18 cellular contexts compared by ENCODE assay signal in the genomic region with DNA sequence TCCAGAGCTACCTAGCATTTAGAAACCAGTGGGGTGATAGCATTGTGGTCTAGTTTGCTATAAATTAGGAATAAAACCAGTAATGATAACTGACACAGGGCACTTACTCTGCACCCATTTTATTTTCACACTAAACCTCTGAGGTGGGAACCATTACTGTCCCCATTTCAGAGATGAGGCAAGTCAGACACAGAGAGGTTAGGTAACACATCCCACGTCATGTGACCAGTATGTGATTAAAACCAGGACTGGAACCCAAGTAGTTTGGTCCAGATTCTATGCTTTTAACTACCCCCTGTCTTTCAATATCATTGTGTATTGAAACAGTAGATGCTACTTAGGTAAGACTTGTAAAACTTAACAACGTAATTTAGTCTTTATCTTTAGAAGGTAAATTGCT.
DNase-seq lines count a peak whose midpoint lies in the region; ATAC-seq, FAIRE-seq and TF ChIP-seq lines count a peak whose summit lies in the region.
"Had no signal": no experiment of that assay in that cellular context is flagged by ENCODE, and none has a peak within 500 bp of the region (broad histone marks: within the 10 kb centered on the region; RNA-seq: fewer than 3 reads in every experiment).

No MANE protein-coding gene starts in this region.

- no peaks in the 10 kb centered on the region for H3K36me3 ChIP-seq in OCI-LY7 (ENCODE audit: insufficient read depth, low read length)
- H3K36me3 ChIP-seq: brain microvascular endothelial cell had no signal

- peak overlapping the region; percentile 100 for H2AFZ ChIP-seq in OCI-LY7 (ENCODE audit: low read length)

- H3K4me1 ChIP-seq in OCI-LY7 (ENCODE audit: insufficient read depth, low read length, poor library complexity, severe bottlenecking): peaks cover 39% of the 10 kb centered on the region

- DNase-seq in GM13976 (ENCODE audit: low spot score): peak; percentile 57
- DNase-seq in OCI-LY7 (ENCODE audit: low spot score): no peak
- DNase-seq in RCC 7860 (ENCODE audit: low spot score): no peak
- DNase-seq in middle frontal gyrus (ENCODE audit: extremely low spot score, low spot score): no peak
- DNase-seq in putamen (ENCODE audit: low spot score): no peak
- DNase-seq in hypothalamus (lab: John Stamatoyannopoulos, UW): no peak
- DNase-seq: activated naive CD4-positive, alpha-beta T cell treated with Interleukin-2 at 50 U/mL for 16 hours; AML-193; brain microvascular endothelial cell; effector CD4-positive, alpha-beta T cell; left ventricle myocardium superior; naive B cell; NCI-H2171; right cardiac atrium; SHP77 treated with DMSO at 0.1 percent for 48 hours; stimulated activated CD4-positive, alpha-beta T cell treated with anti-CD3 and anti-CD28 coated beads, Interleukin-4, amount 100 ng/mL, for 1 hour had no signal

- H3K27ac ChIP-seq in OCI-LY7 (ENCODE audit: low read depth, low read length, poor library complexity, severe bottlenecking): no peak overlapping the region
- H3K27ac ChIP-seq: brain microvascular endothelial cell had no signal

- TF ChIP-seq CTCF in GM13976 (IDR thresholded peaks at IDR 0.05; ENCODE audit: borderline replicate concordance, control extremely low read depth, extremely low read depth, insufficient read depth, missing control alignments) (no peak), OCI-LY7 (conservative IDR thresholded peaks at IDR 0.05; ENCODE audit: low read length) (no peak)

- no peaks in the 10 kb centered on the region for H3K9me2 ChIP-seq in OCI-LY7 (ENCODE audit: insufficient read depth, low read length)

- POLR2A ChIA-PET in OCI-LY7 (lab: Charles Lee): interaction anchor here (1.0 kb wide), 1 partner anchor 50 kb away, joined by 3 read pairs; no protein-coding TSS in a partner anchor

- H4K20me1 ChIP-seq in OCI-LY7 (ENCODE audit: insufficient read depth, low read length): no peaks in the 10 kb centered on the region

- peak overlapping the region; percentile 56; the same call in 1 of the 2 replicates for H3K4me2 ChIP-seq in OCI-LY7 (ENCODE audit: low read length)

- no peak for FAIRE-seq in RCC 7860 (lab: Jason Lieb, UNC)

- no TSS peak for BruUV-seq in OCI-LY7 (replicated peaks; lab: Mats Ljungman, UMichigan)

- no peaks in the 10 kb centered on the region for H3K9me3 ChIP-seq in OCI-LY7 (ENCODE audit: low read length)

- CTCF ChIA-PET in OCI-LY7 (lab: Charles Lee; ENCODE audit: unreplicated experiment): no interaction called here

- peak; percentile 59 for ATAC-seq in GM19455 (IDR thresholded peaks at IDR 0.05; ENCODE audit: unreplicated experiment)
- ATAC-seq in HG03025 (IDR thresholded peaks at IDR 0.05; ENCODE audit: low FRiP score, unreplicated experiment): peak; percentile 38
- ATAC-seq: left ventricle myocardium superior, right cardiac atrium had no signal

- in situ Hi-C loops in GM13976 (cut with MboI; ENCODE audit: low sequenced_read_pairs, unreplicated experiment): no loop called here

- H3K79me2 ChIP-seq in OCI-LY7 (ENCODE audit: insufficient read depth, low read depth, low read length): no peaks in the 10 kb centered on the region

- no peak overlapping the region for H3K4me3 ChIP-seq in OCI-LY7 (ENCODE audit: low read depth, low read length, poor library complexity, severe bottlenecking)

- intact Hi-C loops in OCI-LY7 (cut with micrococcal nuclease; ENCODE audit: unreplicated experiment): no loop called here
